In the genomic region with DNA sequence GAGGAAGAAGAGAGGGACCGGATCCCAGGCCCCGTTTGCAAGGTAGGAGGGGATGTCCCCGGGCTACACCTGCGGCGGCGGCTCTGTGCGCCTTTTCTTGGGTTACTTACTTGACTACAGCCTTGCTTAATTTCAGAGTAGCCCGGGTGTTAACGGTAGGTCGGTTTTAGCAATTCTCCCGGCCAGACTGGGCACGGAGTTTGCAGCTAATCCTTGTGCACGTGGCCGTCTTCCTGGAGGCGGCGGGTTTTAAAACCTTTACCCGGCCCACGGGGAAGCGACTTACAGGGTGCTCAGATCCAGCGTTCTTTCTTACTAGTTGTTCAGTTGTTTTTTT, we compare ENCODE assay signal across 8 cellular contexts. TPM values are rescaled to one million over a fixed set of nuclear protein-coding genes. Genes with fewer than 3 reads are reported as not detected.
DNase-seq lines count a peak whose midpoint lies in the region; ATAC-seq, FAIRE-seq and TF ChIP-seq lines count a peak whose summit lies in the region.

No MANE protein-coding gene starts in this region.

- no peak for TF ChIP-seq CTCF in NB4 (IDR thresholded peaks at IDR 0.05; ENCODE audit: low read depth, low read length)
- TF ChIP-seq CTCF in fibroblast of the aortic adventitia (IDR thresholded peaks at IDR 0.05; ENCODE audit: insufficient read depth, low read length), result no peak

- no peak for TF ChIP-seq POLR2A in NB4 (IDR thresholded peaks at IDR 0.05; ENCODE audit: extremely low read depth, insufficient read length)
- TF ChIP-seq POLR2A in GM12892 (IDR thresholded peaks at IDR 0.05; ENCODE audit: low read depth, low read length), result no peak

- ATAC-seq in GM21529 (IDR thresholded peaks at IDR 0.05; ENCODE audit: unreplicated experiment), result peak; percentile 10

- no peak for FAIRE-seq in GM12892 (lab: Jason Lieb, UNC)

- H3K4me3 ChIP-seq in GM08714 (ENCODE audit: low read length), result peak overlapping the region; percentile 84
- peak overlapping the region; percentile 99 for H3K4me3 ChIP-seq in NB4 (ENCODE audit: low read depth, low read length)
- peak overlapping the region; percentile 98 for H3K4me3 ChIP-seq in fibroblast of the aortic adventitia (ENCODE audit: low read depth, low read length)

- peak; percentile 40 for DNase-seq in NB4 (ENCODE audit: low read depth)
- DNase-seq in fibroblast of the aortic adventitia (ENCODE audit: low read depth), result no peak
- peak; percentile 13 for DNase-seq in stimulated activated CD8-positive, alpha-beta memory T cell treated with anti-CD3 and anti-CD28 coated beads, Interleukin-4, amount 100 ng/mL, for 24 hours (ENCODE audit: low read depth)
- no peak for DNase-seq in germinal center (ENCODE audit: low spot score)
- DNase-seq in GM12892 (ENCODE audit: insufficient read length), result no peak
- no peak for DNase-seq in DMS114 treated with DMSO at 0.1 percent for 48 hours (lab: John Stamatoyannopoulos, UW; ENCODE audit: unreplicated experiment)

RNA-seq across cellular contexts. Expression of a gene that starts 0.3 kb away (rescaled TPM):
- total RNA-seq in fibroblast of the aortic adventitia (ENCODE audit: low replicate concordance), result 31.3 and 41.9 TPM in 2 replicates
- polyA plus RNA-seq in GM12892 (2012; ENCODE audit: missing spikeins), result 51.0 TPM

RNA-seq across cellular contexts. Expression of a gene that starts 0.5 kb away (rescaled TPM):
- total RNA-seq in fibroblast of the aortic adventitia (ENCODE audit: low replicate concordance), result 14.7 and 38.6 TPM in 2 replicates
- polyA plus RNA-seq in GM12892 (2012; ENCODE audit: missing spikeins), result 26.4 TPM

RNA-seq across cellular contexts. Expression of a gene that starts 13.5 kb away (rescaled TPM):
- total RNA-seq in fibroblast of the aortic adventitia (ENCODE audit: low replicate concordance), result 32.6 and 68.9 TPM in 2 replicates
- 47.6 TPM for polyA plus RNA-seq in GM12892 (2012; ENCODE audit: missing spikeins)

Comparison
In these comparisons a context has a peak if more than half of its experiments do, and no peak if none do; other contexts are left out.
1. DNase-seq: peak in NB4 (single experiment) and stimulated activated CD8-positive, alpha-beta memory T cell treated with anti-CD3 and anti-CD28 coated beads, Interleukin-4, amount 100 ng/mL, for 24 hours (single experiment); none in fibroblast of the aortic adventitia (single experiment), germinal center (single experiment), GM12892 (single experiment) and DMS114 treated with DMSO at 0.1 percent for 48 hours (single experiment).
2. Peak in every context shown above with its lines, with median percentiles within 50 percentile points of each other: H3K4me3 ChIP-seq.